ENCODE assay signal across 9 cellular contexts in the genomic region with DNA sequence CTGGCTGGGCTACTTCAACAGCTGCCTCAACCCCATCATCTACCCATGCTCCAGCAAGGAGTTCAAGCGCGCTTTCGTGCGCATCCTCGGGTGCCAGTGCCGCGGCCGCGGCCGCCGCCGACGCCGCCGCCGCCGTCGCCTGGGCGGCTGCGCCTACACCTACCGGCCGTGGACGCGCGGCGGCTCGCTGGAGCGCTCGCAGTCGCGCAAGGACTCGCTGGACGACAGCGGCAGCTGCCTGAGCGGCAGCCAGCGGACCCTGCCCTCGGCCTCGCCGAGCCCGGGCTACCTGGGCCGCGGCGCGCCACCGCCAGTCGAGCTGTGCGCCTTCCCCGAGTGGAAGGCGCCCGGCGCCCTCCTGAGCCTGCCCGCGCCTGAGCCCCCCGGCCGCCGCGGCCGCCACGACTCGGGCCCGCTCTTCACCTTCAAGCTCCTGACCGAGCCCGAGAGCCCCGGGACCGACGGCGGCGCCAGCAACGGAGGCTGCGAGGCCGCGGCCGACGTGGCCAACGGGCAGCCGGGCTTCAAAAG. TPM values are rescaled to one million over a fixed set of nuclear protein-coding genes. Genes with fewer than 3 reads are reported as not detected.
DNase-seq lines count a peak whose midpoint lies in the region; ATAC-seq, FAIRE-seq and TF ChIP-seq lines count a peak whose summit lies in the region.
"Had no signal": no experiment of that assay in that cellular context is flagged by ENCODE, and none has a peak within 500 bp of the region (broad histone marks: within the 10 kb centered on the region; RNA-seq: fewer than 3 reads in every experiment).

No MANE protein-coding gene starts in this region.

- H3K36me3 ChIP-seq in H1 (ENCODE audit: control insufficient read depth in 2 of 4, insufficient read depth in 4 of 4, low read length in 3 of 4) (no peaks in the 10 kb centered on the region), right lobe of liver (no peaks in the 10 kb centered on the region), tibial artery (no peaks in the 10 kb centered on the region)

- H3K4me3 ChIP-seq in H1 (ENCODE audit: extremely low read depth in 1 of 4, insufficient read depth in 2 of 4, low read depth in 3 of 4, low read length in 4 of 4) = peak overlapping the region; percentile 23 to 62 (median 31); a peak in 7 of 8 replicates
- H3K4me3 ChIP-seq in right lobe of liver = peak overlapping the region in 1 of 3 donors; percentile 31
- peak overlapping the region; percentile 47 to 57 for H3K4me3 ChIP-seq in tibial artery

- FAIRE-seq in H1 (lab: Jason Lieb, UNC) = no peak

- no peak overlapping the region for H4K5ac ChIP-seq in H1 (ENCODE audit: insufficient read length, low read depth, low read length)

- no peak overlapping the region for H2BK5ac ChIP-seq in H1 (ENCODE audit: low read depth, low read length)

- H4K91ac ChIP-seq in H1 (replicated peaks; ENCODE audit: insufficient read length, low read length) = no peak overlapping the region

- ATAC-seq in right lobe of liver (peak; percentile 62 to 90 (median 84)), GM18517 (IDR thresholded peaks at IDR 0.05; ENCODE audit: unreplicated experiment) (no peak), GM18505 (IDR thresholded peaks at IDR 0.05; ENCODE audit: unreplicated experiment) (no peak)

- H3K79me1 ChIP-seq in H1 (ENCODE audit: low read depth, low read length) = no peaks in the 10 kb centered on the region

- H2AK5ac ChIP-seq in H1 (ENCODE audit: low read depth, low read length) = no peak overlapping the region

- POLR2A ChIA-PET in H1 (lab: Charles Lee; ENCODE audit: partially characterized antibody) = interaction anchor here (1.1 kb wide), 1 partner anchor 15 kb away, joined by 4 read pairs; no protein-coding TSS in a partner anchor

- no peak for TF ChIP-seq POLR2A in H1 (IDR thresholded peaks at IDR 0.05; ENCODE audit: control extremely low read depth in 1 of 2, low read depth in 2 of 2, low read length in 2 of 2)
- no peak for TF ChIP-seq POLR2A in right lobe of liver (IDR thresholded peaks at IDR 0.05)
- no peak for TF ChIP-seq POLR2A in GM18505 (IDR thresholded peaks at IDR 0.05; ENCODE audit: borderline replicate concordance, extremely low read depth, insufficient read depth, insufficient read length)

- H3K4me1 ChIP-seq in H1 (replicated peaks in 1 of 4; ENCODE audit: control insufficient read depth in 3 of 4, insufficient read depth in 4 of 4, low read length in 3 of 4) = peaks cover 0 to 4% (median 2%) of the 10 kb centered on the region in 4 experiments; a peak in 2 of 7 replicates
- H3K4me1 ChIP-seq in right lobe of liver = no peaks in the 10 kb centered on the region
- peaks cover 0 to 39% (median 13%) of the 10 kb centered on the region in 4 donors for H3K4me1 ChIP-seq in tibial artery

- no peaks in the 10 kb centered on the region for H3K79me2 ChIP-seq in H1 (ENCODE audit: control insufficient read depth in 1 of 2, insufficient read depth in 2 of 2, low read length in 2 of 2)

- H2BK120ac ChIP-seq in H1 (replicated peaks; ENCODE audit: low read depth, low read length) = no peak overlapping the region

- peaks cover 0 to 1% of the 10 kb centered on the region in 2 experiments for H4K20me1 ChIP-seq in H1 (replicated peaks in 1 of 2; ENCODE audit: control insufficient read depth in 1 of 2, insufficient read depth in 2 of 2, low read length in 2 of 2)

- TF ChIP-seq CTCF in H1 (IDR thresholded peaks at IDR 0.05; ENCODE audit: control extremely low read depth in 1 of 3, insufficient read depth in 1 of 3, low read depth in 1 of 3, low read length in 3 of 3) = no peak
- TF ChIP-seq CTCF in right lobe of liver (IDR thresholded peaks at IDR 0.05) = no peak
- TF ChIP-seq CTCF in tibial artery (IDR thresholded peaks at IDR 0.05) = peak in 1 of 2 experiments; percentile 24

- no peak overlapping the region for H3K18ac ChIP-seq in H1 (ENCODE audit: extremely low read depth, low read length)

- no peak overlapping the region for H2BK15ac ChIP-seq in H1 (ENCODE audit: low read length)

- H3K23me2 ChIP-seq in H1 (ENCODE audit: low read depth, low read length) = peaks cover 13% of the 10 kb centered on the region; the same call in 1 of the 2 replicates

- CTCF ChIA-PET in H1 (lab: Charles Lee; ENCODE audit: partially characterized antibody) = interaction anchor here (0.9 to 2.7 kb wide), 5 partner anchors 15 to 530 kb away, joined by 3 to 13 read pairs (median 4); no protein-coding TSS in a partner anchor

- H3K9me3 ChIP-seq in H1 (ENCODE audit: insufficient read depth in 2 of 2, low read depth in 1 of 2, low read length in 1 of 2) (no peaks in the 10 kb centered on the region), right lobe of liver (no peaks in the 10 kb centered on the region), tibial artery (no peaks in the 10 kb centered on the region)

- H3K23ac ChIP-seq in H1 (ENCODE audit: insufficient read length) = no peak overlapping the region

- TF ChIP-seq RAD21 in H1 (IDR thresholded peaks at IDR 0.05 in 1 of 2, conservative IDR thresholded peaks at IDR 0.05 in 1 of 2; ENCODE audit: low read depth in 2 of 2, low read length in 2 of 2) = no peak; a peak in 1 of 4 replicates

- no peak for TF ChIP-seq EP300 in H1 (IDR thresholded peaks at IDR 0.05; ENCODE audit: borderline replicate concordance in 1 of 2, low read depth in 2 of 2, low read length in 2 of 2)

- peak overlapping the region; percentile 57 to 82 for H3K4me2 ChIP-seq in H1 (ENCODE audit: insufficient read depth in 1 of 2, low read depth in 2 of 2, low read length in 2 of 2)

- peak overlapping the region; percentile 88 for H2AFZ ChIP-seq in H1 (ENCODE audit: low read length)

- no peak overlapping the region for H3K4ac ChIP-seq in H1 (replicated peaks; ENCODE audit: insufficient read length, low read depth, low read length)

- H3K27ac ChIP-seq in H1 (ENCODE audit: low read depth, low read length) (no peak overlapping the region), right lobe of liver (no peak overlapping the region), tibial artery (peak overlapping the region; percentile 40 to 43)

- H3K14ac ChIP-seq in H1 (ENCODE audit: insufficient read length) = no peak overlapping the region

- 0 out of 7 replicates have a peak overlapping the region, but pooled peaks of 1 of the 4 experiments have one; percentile 27 for H3K9ac ChIP-seq in H1 (replicated peaks in 1 of 4; ENCODE audit: extremely low read depth in 1 of 4, low read depth in 3 of 4, low read length in 3 of 4)

- WGBS in H1 (ENCODE audit: extremely low coverage in 1 of 2, insufficient coverage in 1 of 2, insufficient read length in 1 of 2, insufficient replicate concordance in 2 of 2, low coverage in 1 of 2, low lambda C conversion rate in 2 of 2, missing lambda C conversion rate in 1 of 2), 2 experiments = 2% methylated on average over 47 of the region's 76 CpGs; no CpG with 5 or more reads in 1 of the 2 experiments
- WGBS in right lobe of liver (ENCODE audit: insufficient coverage, low coverage, low lambda C conversion rate, missing lambda C conversion rate) = 30% methylated on average over 4 of the region's 76 CpGs

- no peak overlapping the region for H2BK12ac ChIP-seq in H1 (ENCODE audit: low read depth, low read length)

- intact Hi-C loops in right lobe of liver (cut with DNase I) (no loop called here), tibial artery (cut with DNase I; ENCODE audit: low total_unique reads) (no loop called here)

- no peak overlapping the region for H2BK20ac ChIP-seq in H1 (ENCODE audit: low read length)

- peak; percentile 14 for DNase-seq in activated CD4-positive, alpha-beta T cell treated with anti-CD3 and anti-CD28 coated beads for 48 hours
- no peak for DNase-seq in activated CD4-positive, alpha-beta T cell treated with anti-CD3 and anti-CD28 coated beads for 1 hour
- DNase-seq in H1 (ENCODE audit: low read depth in 1 of 2, low spot score in 2 of 2) = peak in 1 of 2 experiments; percentile 58
- DNase-seq in right lobe of liver = peak in 1 of 3 donors; percentile 46
- DNase-seq in tibial artery = no peak
- no peak for DNase-seq in NCI-H2107 (lab: John Stamatoyannopoulos, UW)
- DNase-seq: CD4-positive, CD25-positive, alpha-beta regulatory T cell had no signal

- no peak overlapping the region for H3K56ac ChIP-seq in H1 (replicated peaks; ENCODE audit: insufficient read length, low read depth, low read length)

- peaks cover 26 to 41% (median 38%) of the 10 kb centered on the region in 4 experiments for H3K27me3 ChIP-seq in H1 (replicated peaks in 1 of 4; ENCODE audit: control insufficient read depth in 3 of 4, extremely low read depth in 1 of 4, insufficient read depth in 3 of 4, low read length in 3 of 4)
- no peaks in the 10 kb centered on the region for H3K27me3 ChIP-seq in right lobe of liver
- H3K27me3 ChIP-seq in tibial artery = peaks cover 0 to 8% of the 10 kb centered on the region in 2 donors

- peak overlapping the region; percentile 82 for H4K8ac ChIP-seq in H1 (ENCODE audit: extremely low read depth, insufficient read depth, low read length)

TF ChIP-seq in H1, 55 proteins besides CTCF, POLR2A, EP300 and RAD21 (continues in another document):
- peak; percentile 27; the same call in 1 of the 2 replicates for TF ChIP-seq TAF1 (IDR thresholded peaks at IDR 0.05; ENCODE audit: low read depth, low read length)
- peak; percentile 67 for TF ChIP-seq KDM4A (IDR thresholded peaks at IDR 0.05; ENCODE audit: low read depth, low read length, severe bottlenecking)
- TF ChIP-seq KDM1A (IDR thresholded peaks at IDR 0.05; ENCODE audit: borderline replicate concordance, low read length) = no peak

RNA-seq across cellular contexts. Expression of a gene that starts 36.9 kb away (rescaled TPM):
- 63.9 TPM in 2 replicates for total RNA-seq in H1 (2021; fragmentation: NEBNext Ultra II Directional; extraction: Animal tissue kit (Norgen Biotek cat#: 25700))
- 20.8 and 25.1 TPM in 2 replicates for polyA plus RNA-seq in H1 (2011; rRNA removed)
- 28.7 TPM for polyA plus RNA-seq in H1 (2011; cell fraction: cytosol; rRNA removed)
- polyA plus RNA-seq in H1 (2011; cell fraction: nucleus; rRNA removed) = 12.2 TPM
- polyA plus RNA-seq in H1 (2012, experiment 1 of 2) = 50.8 to 74.6 TPM (median 53.2 TPM) in 4 replicates
- 20.1 TPM for polyA plus RNA-seq in H1 (2012, experiment 2 of 2)
- polyA plus RNA-seq in H1 (2013, experiment 1 of 2) = 63.8 TPM
- polyA plus RNA-seq in H1 (2013, experiment 2 of 2) = 63.6 TPM
- polyA minus RNA-seq in H1 (2011; rRNA and poly(A)+ RNA removed) = 22.2 and 26.6 TPM in 2 replicates
- polyA minus RNA-seq in H1 (2011; cell fraction: cytosol; rRNA and poly(A)+ RNA removed) = 12.6 TPM
- polyA minus RNA-seq in H1 (2011; cell fraction: nucleus; rRNA and poly(A)+ RNA removed) = 12.5 TPM
- total RNA-seq in right lobe of liver = 10 to 100 TPM; 19.8 to 28.6 (median 24.8) TPM

RNA-seq across cellular contexts. Expression of a gene that starts 55.7 kb away (rescaled TPM):
- total RNA-seq in H1 (2021; fragmentation: NEBNext Ultra II Directional; extraction: Animal tissue kit (Norgen Biotek cat#: 25700)) = not detected in 2 replicates
- polyA plus RNA-seq in H1 (2011; rRNA removed) = 0.08 TPM in 1 of 2 replicates, not detected in the other
- not detected for polyA plus RNA-seq in H1 (2011; cell fraction: cytosol; rRNA removed)
- polyA plus RNA-seq in H1 (2011; cell fraction: nucleus; rRNA removed) = 0.04 TPM
- polyA plus RNA-seq in H1 (2012, experiment 1 of 2) = not detected in 4 replicates
- not detected for polyA plus RNA-seq in H1 (2012, experiment 2 of 2)
- not detected for polyA plus RNA-seq in H1 (2013, experiment 1 of 2)
- polyA plus RNA-seq in H1 (2013, experiment 2 of 2) = 0.11 TPM
- 0.09 and 0.22 TPM in 2 replicates for polyA minus RNA-seq in H1 (2011; rRNA and poly(A)+ RNA removed)
- not detected for polyA minus RNA-seq in H1 (2011; cell fraction: cytosol; rRNA and poly(A)+ RNA removed)
- polyA minus RNA-seq in H1 (2011; cell fraction: nucleus; rRNA and poly(A)+ RNA removed) = not detected
- 10 to 100 TPM in 3 of 6 experiments, 1 to 10 TPM in 3; 7.8 to 17.1 (median 10.2) TPM for total RNA-seq in right lobe of liver
- total RNA-seq: CD4-positive, CD25-positive, alpha-beta regulatory T cell had no signal
- polyA plus RNA-seq: CD4-positive, CD25-positive, alpha-beta regulatory T cell had no signal

Comparison
In these comparisons a context has a peak if more than half of its experiments do, and no peak if none do; other contexts are left out.
1. H3K27ac ChIP-seq: peak in tibial artery (2 of 2); none in H1 (single experiment) and right lobe of liver (0 of 3).
2. ATAC-seq: peak in right lobe of liver (4 of 4); none in GM18517 (single experiment) and GM18505 (single experiment).